Comparison of ENCODE assay signal across 1 cellular context in genomic region chr2:183179156-183179555, GRCh38.
TF ChIP-seq lines count a peak whose summit lies in the region.

No MANE protein-coding gene starts in this region.

TF ChIP-seq in HepG2, 621 proteins besides CTCF, POLR2A, EP300 and RAD21 (continued from another document):
- no peak for TF ChIP-seq ZNF513 (CRISPR knock-in tag; conservative IDR thresholded peaks at IDR 0.05)
- no peak for TF ChIP-seq ADNP (CRISPR knock-in tag; IDR thresholded peaks at IDR 0.05)
- no peak for TF ChIP-seq SNAPC5 (CRISPR knock-in tag; IDR thresholded peaks at IDR 0.05; ENCODE audit: borderline replicate concordance)
- no peak for TF ChIP-seq ERF (CRISPR knock-in tag; IDR thresholded peaks at IDR 0.05)
- TF ChIP-seq KLF6 (CRISPR knock-in tag; IDR thresholded peaks at IDR 0.05), result no peak
- no peak for TF ChIP-seq U2AF2 (IDR thresholded peaks at IDR 0.05; ENCODE audit: low read depth, low read length)
- TF ChIP-seq CREB1 (IDR thresholded peaks at IDR 0.05), result no peak
- TF ChIP-seq CREB1 (CRISPR knock-in tag; IDR thresholded peaks at IDR 0.05), result no peak
- no peak for TF ChIP-seq RFX5 (IDR thresholded peaks at IDR 0.05; ENCODE audit: low read depth, low read length)
- no peak for TF ChIP-seq ZNF749 (CRISPR knock-in tag; IDR thresholded peaks at IDR 0.05; ENCODE audit: borderline replicate concordance)
- no peak for TF ChIP-seq ZBTB37 (CRISPR knock-in tag; IDR thresholded peaks at IDR 0.05)
- no peak for TF ChIP-seq CHD2 (IDR thresholded peaks at IDR 0.05; ENCODE audit: low read depth, low read length)
- TF ChIP-seq ZNF33A (CRISPR knock-in tag; IDR thresholded peaks at IDR 0.05; ENCODE audit: borderline replicate concordance), result no peak
- TF ChIP-seq ELF3 (CRISPR knock-in tag; IDR thresholded peaks at IDR 0.05), result no peak
- TF ChIP-seq PAXIP1 (CRISPR knock-in tag; conservative IDR thresholded peaks at IDR 0.05), result no peak
- no peak for TF ChIP-seq ZNF343 (CRISPR knock-in tag; IDR thresholded peaks at IDR 0.05)
- TF ChIP-seq SOX6 (IDR thresholded peaks at IDR 0.05), result no peak
- TF ChIP-seq SOX6 (CRISPR knock-in tag; IDR thresholded peaks at IDR 0.05), result no peak
- no peak for TF ChIP-seq CREB3 (CRISPR knock-in tag; IDR thresholded peaks at IDR 0.05)
- no peak for TF ChIP-seq ZNF737 (CRISPR knock-in tag; IDR thresholded peaks at IDR 0.05; ENCODE audit: borderline replicate concordance)
- TF ChIP-seq SALL1 (CRISPR knock-in tag; IDR thresholded peaks at IDR 0.05), result no peak
